Comparison of ENCODE assay signal across 34 cellular contexts in genomic region chr15:45980376-45980775, GRCh38.
"Had no signal": no experiment of that assay in that cellular context is flagged by ENCODE, and none has a peak within 500 bp of the region (broad histone marks: within the 10 kb centered on the region; RNA-seq: fewer than 3 reads in every experiment).

No MANE protein-coding gene starts in this region.

- H3K27ac ChIP-seq: adrenal gland, body of pancreas, cardiac muscle cell, colonic mucosa, epithelial cell of prostate, foreskin keratinocyte, gastrocnemius medialis, heart left ventricle, WERI-Rb-1 had no signal

- DNase-seq: activated B cell treated with CpG ODN at 0.5 μM for 24 hours; activated CD4-positive, alpha-beta T cell treated with anti-CD3 and anti-CD28 coated beads for 48 hours; activated CD4-positive, alpha-beta T cell treated with anti-CD3 and anti-CD28 coated beads, Interleukin-2, amount 50 U/mL, for 1 hour; activated CD4-positive, alpha-beta T cell treated with anti-CD3 and anti-CD28 coated beads, Interleukin-2, amount 50 U/mL, for 48 hours; activated CD8-positive, alpha-beta memory T cell treated with anti-CD3 and anti-CD28 coated beads for 24 hours; activated CD8-positive, alpha-beta T cell treated with anti-CD3 and anti-CD28 coated beads for 36 hours; activated effector memory CD4-positive, alpha-beta T cell treated with Interleukin-2 at 50 U/mL for 16 hours; activated gamma-delta T cell treated with Interleukin-2 at 50 U/mL for 16 hours; activated naive CD4-positive, alpha-beta T cell treated with anti-CD3 and anti-CD28 coated beads, Interleukin-2, amount 50 U/mL, for 16 hours; activated naive CD4-positive, alpha-beta T cell treated with Interleukin-2 at 50 U/mL for 16 hours; activated naive CD8-positive, alpha-beta T cell treated with anti-CD3 and anti-CD28 coated beads for 36 hours; activated naive CD8-positive, alpha-beta T cell treated with anti-CD3 and anti-CD28 coated beads, Interleukin-2, amount 50 U/mL, for 24 hours; activated T-cell treated with anti-CD3 and anti-CD28 coated beads, Interleukin-2, amount 50 U/mL, for 4 hours; adrenal gland; amygdala; aorta; body of pancreas; central memory CD4-positive, alpha-beta T cell; cerebellar nuclear complex; colonic mucosa; effector CD8-positive, alpha-beta T cell; gastrocnemius medialis; glutamatergic neuron; heart left ventricle; T-cell; T-helper 9 cell; WERI-Rb-1 had no signal

- H3K9me3 ChIP-seq: adrenal gland, body of pancreas, colonic mucosa had no signal

- H3K36me3 Mint-ChIP-seq: activated naive CD8-positive, alpha-beta T cell treated with anti-CD3 and anti-CD28 coated beads for 36 hours; T-cell had no signal

- ATAC-seq: activated CD4-positive, CD25-positive, alpha-beta regulatory T cell treated with anti-CD3 and anti-CD28 coated beads, Interleukin-2, amount 50 U/mL, for 24 hours; activated CD8-positive, alpha-beta T cell treated with anti-CD3 and anti-CD28 coated beads for 36 hours; activated naive CD8-positive, alpha-beta T cell treated with anti-CD3 and anti-CD28 coated beads, Interleukin-2, amount 50 U/mL, for 24 hours; activated T-cell treated with anti-CD3 and anti-CD28 coated beads, Interleukin-2, amount 50 U/mL, for 4 hours; activated T-helper 17 cell treated with anti-CD3 and anti-CD28 coated beads, Interleukin-2, amount 50 U/mL, for 72 hours; body of pancreas; esophagus mucosa; foreskin keratinocyte; gastrocnemius medialis; heart left ventricle; T-cell had no signal

- H3K27me3 Mint-ChIP-seq: activated B cell treated with CpG ODN at 0.5 μM for 24 hours; activated CD8-positive, alpha-beta T cell treated with anti-CD3 and anti-CD28 coated beads for 36 hours; activated naive CD8-positive, alpha-beta T cell treated with anti-CD3 and anti-CD28 coated beads for 36 hours; activated naive CD8-positive, alpha-beta T cell treated with anti-CD3 and anti-CD28 coated beads, Interleukin-2, amount 50 U/mL, for 24 hours; activated T-helper 17 cell treated with anti-CD3 and anti-CD28 coated beads, Interleukin-2, amount 50 U/mL, for 72 hours; T-cell had no signal

- H3K4me3 ChIP-seq: adrenal gland, body of pancreas, cardiac muscle cell, colonic mucosa, gastrocnemius medialis, heart left ventricle had no signal

- H3K4me1 ChIP-seq: adrenal gland, body of pancreas, colonic mucosa, foreskin keratinocyte, gastrocnemius medialis, heart left ventricle had no signal

- H3K9me3 Mint-ChIP-seq: activated naive CD8-positive, alpha-beta T cell treated with anti-CD3 and anti-CD28 coated beads for 36 hours; activated naive CD8-positive, alpha-beta T cell treated with anti-CD3 and anti-CD28 coated beads, Interleukin-2, amount 50 U/mL, for 24 hours; activated T-cell treated with anti-CD3 and anti-CD28 coated beads, Interleukin-2, amount 50 U/mL, for 4 hours; activated T-helper 17 cell treated with anti-CD3 and anti-CD28 coated beads, Interleukin-2, amount 50 U/mL, for 72 hours; T-helper 1 cell treated with Interleukin-12 subunit alpha and Interleukin-12 subunit beta and Interleukin-4 antibody, amounts not matched to agents 30 μg/mL and 1 μg/mL, for 36 hours had no signal

- H3K4me1 Mint-ChIP-seq: activated B cell treated with CpG ODN at 0.5 μM for 24 hours; activated naive CD8-positive, alpha-beta T cell treated with anti-CD3 and anti-CD28 coated beads for 36 hours; activated naive CD8-positive, alpha-beta T cell treated with anti-CD3 and anti-CD28 coated beads, Interleukin-2, amount 50 U/mL, for 24 hours; activated T-helper 17 cell treated with anti-CD3 and anti-CD28 coated beads, Interleukin-2, amount 50 U/mL, for 72 hours; T-cell had no signal

- H3K27me3 ChIP-seq: adrenal gland, body of pancreas, cardiac muscle cell, colonic mucosa, foreskin keratinocyte, gastrocnemius medialis, heart left ventricle had no signal

- H3K36me3 ChIP-seq: adrenal gland, cardiac muscle cell, colonic mucosa, gastrocnemius medialis, heart left ventricle, WERI-Rb-1 had no signal

- H3K4me3 Mint-ChIP-seq: activated B cell treated with CpG ODN at 0.5 μM for 24 hours; activated CD8-positive, alpha-beta T cell treated with anti-CD3 and anti-CD28 coated beads for 36 hours; activated naive CD8-positive, alpha-beta T cell treated with anti-CD3 and anti-CD28 coated beads for 36 hours; activated naive CD8-positive, alpha-beta T cell treated with anti-CD3 and anti-CD28 coated beads, Interleukin-2, amount 50 U/mL, for 24 hours; activated T-cell treated with anti-CD3 and anti-CD28 coated beads, Interleukin-2, amount 50 U/mL, for 4 hours; activated T-helper 17 cell treated with anti-CD3 and anti-CD28 coated beads, Interleukin-2, amount 50 U/mL, for 72 hours; T-cell; T-helper 1 cell treated with Interleukin-12 subunit alpha and Interleukin-12 subunit beta and Interleukin-4 antibody, amounts not matched to agents 30 μg/mL and 1 μg/mL, for 36 hours had no signal

- H3K27ac Mint-ChIP-seq: activated B cell treated with CpG ODN at 0.5 μM for 24 hours; activated CD8-positive, alpha-beta T cell treated with anti-CD3 and anti-CD28 coated beads for 36 hours; activated naive CD8-positive, alpha-beta T cell treated with anti-CD3 and anti-CD28 coated beads for 36 hours; activated naive CD8-positive, alpha-beta T cell treated with anti-CD3 and anti-CD28 coated beads, Interleukin-2, amount 50 U/mL, for 24 hours; activated T-helper 17 cell treated with anti-CD3 and anti-CD28 coated beads, Interleukin-2, amount 50 U/mL, for 72 hours; T-cell; T-helper 1 cell treated with Interleukin-12 subunit alpha and Interleukin-12 subunit beta and Interleukin-4 antibody, amounts not matched to agents 30 μg/mL and 1 μg/mL, for 36 hours had no signal
